11 cellular contexts compared by ENCODE assay signal in the genomic region with DNA sequence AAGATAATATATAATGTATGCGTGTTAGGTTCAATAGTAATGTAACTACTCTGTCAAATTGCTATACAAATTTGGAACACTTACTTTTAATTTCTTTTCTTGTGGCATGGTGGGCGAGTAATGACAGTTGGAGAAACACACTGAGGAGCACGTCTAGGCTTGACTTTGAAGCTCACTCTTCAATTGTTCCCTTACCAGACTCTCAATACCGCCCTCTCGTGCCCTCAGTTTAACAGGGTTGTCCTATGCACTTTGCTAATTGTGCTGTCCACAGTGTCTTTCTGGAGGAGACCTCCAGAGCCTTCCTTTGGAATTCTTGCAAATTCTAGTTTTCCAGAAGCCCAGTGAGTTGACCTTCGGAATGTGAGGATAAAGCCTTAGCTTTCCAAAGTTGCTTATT.
A peak's percentile ranks its signal among the peaks of the same experiment; 100 is the strongest.
DNase-seq lines count a peak whose midpoint lies in the region; ATAC-seq, FAIRE-seq and TF ChIP-seq lines count a peak whose summit lies in the region.
"Had no signal": no experiment of that assay in that cellular context is flagged by ENCODE, and none has a peak within 500 bp of the region (broad histone marks: within the 10 kb centered on the region; RNA-seq: fewer than 3 reads in every experiment).

No MANE protein-coding gene starts in this region.

- FAIRE-seq in GM12878 (lab: Jason Lieb, UNC) = no peak
- FAIRE-seq: keratinocyte had no signal

- DNase-seq in NCI-H1092 (lab: John Stamatoyannopoulos, UW) (peak; percentile 2), NCI-H1092 treated with DMSO at 0.1 percent for 48 hours (lab: John Stamatoyannopoulos, UW) (no peak), GM12878 (ENCODE audit: low read depth, low spot score) (no peak), osteoblast (ENCODE audit: insufficient read length, low spot score, missing footprints) (no peak), esophagus muscularis mucosa (ENCODE audit: extremely low spot score) (no peak)
- DNase-seq in stimulated activated CD4-positive, alpha-beta T cell treated with anti-CD3 and anti-CD28 coated beads, Interleukin-4, amount 100 ng/mL, for 4 hours = no peak
- DNase-seq: cortex of kidney, Right ventricle myocardium superior had no signal

- H3K27me3 ChIP-seq in Loucy (ENCODE audit: insufficient read depth, low read length, poor library complexity, severe bottlenecking) = no peaks in the 10 kb centered on the region
- no peaks in the 10 kb centered on the region for H3K27me3 ChIP-seq in GM12878 (replicated peaks in 1 of 2; ENCODE audit: control insufficient read depth in 2 of 2, insufficient read depth in 2 of 2, low read length in 1 of 2)
- no peaks in the 10 kb centered on the region for H3K27me3 ChIP-seq in osteoblast (ENCODE audit: insufficient read depth, low read length)
- H3K27me3 ChIP-seq in esophagus muscularis mucosa = peaks cover 0 to 4% (median 0%) of the 10 kb centered on the region in 4 donors

- POLR2A ChIA-PET in GM12878 (lab: Charles Lee) = no interaction called here

- intact Hi-C loops in GM12878 (cut with micrococcal nuclease; ENCODE audit: unreplicated experiment) (no loop called here), esophagus muscularis mucosa (cut with DNase I) (no loop called here)

- CTCF ChIA-PET in GM12878 (lab: Yijun Ruan, JAX) = interaction anchor here (0.6 to 2.2 kb wide), 3 partner anchors 9 to 522 kb away, joined by 3 to 5 read pairs (median 3); no protein-coding TSS in a partner anchor

- H3K9me3 ChIP-seq in Loucy (ENCODE audit: insufficient read depth, low read depth, low read length) = no peaks in the 10 kb centered on the region
- no peaks in the 10 kb centered on the region for H3K9me3 ChIP-seq in GM12878 (replicated peaks; ENCODE audit: control insufficient read depth, insufficient read depth, low read length)
- H3K9me3 ChIP-seq in osteoblast (ENCODE audit: low read depth, low read length) = no peaks in the 10 kb centered on the region
- no peaks in the 10 kb centered on the region for H3K9me3 ChIP-seq in esophagus muscularis mucosa

- H3K9ac ChIP-seq in Loucy (ENCODE audit: low read depth, low read length, poor library complexity, severe bottlenecking) = no peak overlapping the region
- H3K9ac ChIP-seq in GM12878 (ENCODE audit: control insufficient read depth, insufficient read depth, low read length) = no peak overlapping the region

- no peak for TF ChIP-seq RAD21 in GM12878 (IDR thresholded peaks at IDR 0.05; ENCODE audit: insufficient read depth, low read depth, low read length)

- H4K20me1 ChIP-seq in Loucy (ENCODE audit: insufficient read depth, low read length, poor library complexity, severe bottlenecking) (no peaks in the 10 kb centered on the region), GM12878 (ENCODE audit: control insufficient read depth, insufficient read depth) (no peaks in the 10 kb centered on the region), osteoblast (ENCODE audit: insufficient read depth, low read length) (no peaks in the 10 kb centered on the region)

- H3K4me3 ChIP-seq in Loucy (ENCODE audit: low read length, poor library complexity, severe bottlenecking) (no peak overlapping the region), GM12878 (no peak overlapping the region), osteoblast (ENCODE audit: insufficient read depth, low read length) (no peak overlapping the region), esophagus muscularis mucosa (no peak overlapping the region)

- no peaks in the 10 kb centered on the region for H3F3A ChIP-seq in Loucy (ENCODE audit: low read depth)

- TF ChIP-seq EP300 in GM12878 (IDR thresholded peaks at IDR 0.05; ENCODE audit: borderline replicate concordance in 1 of 2, control insufficient read depth in 1 of 2, low read depth in 2 of 2, low read length in 2 of 2) = no peak
- TF ChIP-seq EP300 in esophagus muscularis mucosa (IDR thresholded peaks at IDR 0.05) = no peak

- H3K36me3 ChIP-seq in Loucy (ENCODE audit: insufficient read depth, low read length) (no peaks in the 10 kb centered on the region), GM12878 (ENCODE audit: control insufficient read depth in 2 of 2, insufficient read depth in 2 of 2, low read length in 1 of 2) (no peaks in the 10 kb centered on the region), osteoblast (ENCODE audit: insufficient read depth, low read length) (no peaks in the 10 kb centered on the region), esophagus muscularis mucosa (no peaks in the 10 kb centered on the region)

- ATAC-seq in GM12878 (peak; percentile 52; the same call in 2 of the 3 replicates), GM19467 (IDR thresholded peaks at IDR 0.05; ENCODE audit: unreplicated experiment) (no peak)

- TF ChIP-seq CTCF in Loucy (conservative IDR thresholded peaks at IDR 0.05; ENCODE audit: low read length) = peak; percentile 61
- no peak for TF ChIP-seq CTCF in GM12878 (IDR thresholded peaks at IDR 0.05 in 2 of 3, conservative IDR thresholded peaks at IDR 0.05 in 1 of 3; ENCODE audit: control insufficient read depth in 2 of 3, extremely low read depth in 1 of 3, insufficient read depth in 1 of 3, low read depth in 3 of 3, low read length in 3 of 3)
- peak; percentile 39 for TF ChIP-seq CTCF in osteoblast (IDR thresholded peaks at IDR 0.05; ENCODE audit: extremely low read depth, low read depth, low read length)
- no peak for TF ChIP-seq CTCF in esophagus muscularis mucosa (IDR thresholded peaks at IDR 0.05)

- no peaks in the 10 kb centered on the region for H3K9me2 ChIP-seq in Loucy (replicated peaks; ENCODE audit: low read depth, low read length)

- WGBS in GM12878 (ENCODE audit: insufficient coverage, insufficient replicate concordance, low lambda C conversion rate, missing lambda C conversion rate) = 22% methylated on average over 6 of the region's 6 CpGs
- 84% methylated on average over 6 of the region's 6 CpGs for WGBS in esophagus muscularis mucosa

- RAD21 ChIA-PET in GM12878 (lab: Charles Lee; ENCODE audit: unreplicated experiment) = no interaction called here

- H3K27ac ChIP-seq in GM12878 (ENCODE audit: control insufficient read depth, insufficient read depth) = no peak overlapping the region
- H3K27ac ChIP-seq in osteoblast (ENCODE audit: low read depth, low read length) = no peak overlapping the region
- no peak overlapping the region for H3K27ac ChIP-seq in esophagus muscularis mucosa (replicated peaks in 1 of 4)

- in situ Hi-C loops in GM12878 (cut with MboI) = no loop called here

- no peak overlapping the region for H2AFZ ChIP-seq in Loucy (ENCODE audit: low read length)
- no peak overlapping the region for H2AFZ ChIP-seq in GM12878 (ENCODE audit: control insufficient read depth, low read depth, low read length)
- no peak overlapping the region for H2AFZ ChIP-seq in osteoblast (ENCODE audit: low read length)

- no peak for TF ChIP-seq POLR2A in GM12878 (IDR thresholded peaks at IDR 0.05; ENCODE audit: low read depth, low read length)
- TF ChIP-seq POLR2A in esophagus muscularis mucosa (IDR thresholded peaks at IDR 0.05; ENCODE audit: low read depth) = no peak

- H3K4me2 ChIP-seq in Loucy (ENCODE audit: low read depth, low read length, poor library complexity, severe bottlenecking) = no peak overlapping the region
- H3K4me2 ChIP-seq in GM12878 (ENCODE audit: control insufficient read depth, insufficient read depth) = no peak overlapping the region
- no peak overlapping the region for H3K4me2 ChIP-seq in osteoblast (ENCODE audit: insufficient read depth, low read length)

- H3K79me2 ChIP-seq in Loucy (ENCODE audit: insufficient read depth, low read length) (no peaks in the 10 kb centered on the region), GM12878 (ENCODE audit: control insufficient read depth, insufficient read depth, low read length) (no peaks in the 10 kb centered on the region), osteoblast (ENCODE audit: insufficient read depth, low read length) (no peaks in the 10 kb centered on the region)

- BruUV-seq in GM12878 (replicated peaks; lab: Mats Ljungman, UMichigan) = no TSS peak

- SMC1A ChIA-PET in GM12878 (lab: Charles Lee; ENCODE audit: uncharacterized antibody, unreplicated experiment) = interaction anchor here (0.7 kb wide), 1 partner anchor 9 kb away, joined by 3 read pairs; no protein-coding TSS in a partner anchor

- H3K4me1 ChIP-seq in Loucy (ENCODE audit: insufficient read depth, low read length, poor library complexity, severe bottlenecking) (no peaks in the 10 kb centered on the region), GM12878 (ENCODE audit: control insufficient read depth, insufficient read depth, low read length) (no peaks in the 10 kb centered on the region), osteoblast (ENCODE audit: insufficient read depth, low read length) (no peaks in the 10 kb centered on the region), esophagus muscularis mucosa (no peaks in the 10 kb centered on the region)

TF ChIP-seq in GM12878, 131 proteins besides CTCF, POLR2A, EP300 and RAD21:
- TF ChIP-seq SMC3 (IDR thresholded peaks at IDR 0.05; ENCODE audit: borderline replicate concordance, low read length) = peak; percentile 16; the same call in 1 of the 2 replicates
- no peak for TF ChIP-seq GABPA (IDR thresholded peaks at IDR 0.05; ENCODE audit: low read depth)
TF ChIP-seq in GM12878: peak in this region for 1.

Comparison
In these comparisons a context has a peak if more than half of its experiments do, and no peak if none do; other contexts are left out.
1. CTCF ChIP-seq: peak in Loucy (single experiment) and osteoblast (single experiment); none in GM12878 (0 of 3) and esophagus muscularis mucosa (0 of 3).